ENCODE assay signal across 26 cellular contexts in genomic region chr12:108615918-108616317, GRCh38. TPM values are rescaled to one million over a fixed set of nuclear protein-coding genes. Genes with fewer than 3 reads are reported as not detected.
DNase-seq lines count a peak whose midpoint lies in the region; ATAC-seq and FAIRE-seq lines count a peak whose summit lies in the region.
"Had no signal": no experiment of that assay in that cellular context is flagged by ENCODE, and none has a peak within 500 bp of the region (broad histone marks: within the 10 kb centered on the region; RNA-seq: fewer than 3 reads in every experiment).

No MANE protein-coding gene starts in this region.

- H2BK120ac ChIP-seq in neuronal stem cell (ENCODE audit: low read depth, low read length), result no peak overlapping the region

- peaks cover 23% of the 10 kb centered on the region for H3K4me1 ChIP-seq in effector memory CD4-positive, alpha-beta T cell (ENCODE audit: control insufficient read depth, insufficient read depth, low read length, poor library complexity, severe bottlenecking)
- H3K4me1 ChIP-seq in neuronal stem cell (ENCODE audit: control insufficient read depth in 2 of 2, insufficient read depth in 1 of 2, low read depth in 1 of 2, low read length in 2 of 2), result peaks cover 5 to 8% of the 10 kb centered on the region in 2 donors
- H3K4me1 ChIP-seq: gastrocnemius medialis had no signal

- no peak overlapping the region for H4K8ac ChIP-seq in neuronal stem cell (ENCODE audit: low read depth, low read length)

- H3K4me3 Mint-ChIP-seq in activated T-cell treated with anti-CD3 and anti-CD28 coated beads, Interleukin-2, amount 50 U/mL, for 24 hours, result no peak overlapping the region
- H3K4me3 Mint-ChIP-seq in T-helper 17 cell, result no peak overlapping the region
- H3K4me3 Mint-ChIP-seq: H9, mesothelial cell of epicardium had no signal

- no peak overlapping the region for H3K4me2 ChIP-seq in neuronal stem cell (ENCODE audit: insufficient read depth, low read length, poor library complexity, severe bottlenecking)
- H3K4me2 ChIP-seq: A549, PC-9 had no signal

- ATAC-seq in T-helper 17 cell, result no peak
- ATAC-seq: A549; activated naive CD4-positive, alpha-beta T cell treated with anti-CD3 and anti-CD28 coated beads, Interleukin-2, amount 50 U/mL, for 72 hours; gastrocnemius medialis had no signal

- no peak overlapping the region for H3K4me3 ChIP-seq in effector memory CD4-positive, alpha-beta T cell (ENCODE audit: insufficient read depth, low read depth, low read length, poor library complexity, severe bottlenecking)
- no peak overlapping the region for H3K4me3 ChIP-seq in neuronal stem cell (ENCODE audit: low read length in 2 of 2)
- H3K4me3 ChIP-seq: A549, gastrocnemius medialis, PC-9, SJCRH30, tibial artery had no signal

- FAIRE-seq in HTR-8/SVneo (lab: Jason Lieb, UNC), result no peak
- FAIRE-seq: A549 had no signal

- no peak overlapping the region for H2BK15ac ChIP-seq in neuronal stem cell (ENCODE audit: low read length)

- H3K9me3 Mint-ChIP-seq in activated T-cell treated with anti-CD3 and anti-CD28 coated beads, Interleukin-2, amount 50 U/mL, for 24 hours, result peaks cover 12% of the 10 kb centered on the region

- no CpG with 5 or more reads among the region's 1 CpG for WGBS in neuronal stem cell (ENCODE audit: extremely low coverage in 2 of 2, insufficient read length in 2 of 2, insufficient replicate concordance in 1 of 2), 2 donors

- peak overlapping the region; percentile 82 for H3K27ac ChIP-seq in effector memory CD4-positive, alpha-beta T cell (ENCODE audit: insufficient read depth, low read length, poor library complexity, severe bottlenecking)
- H3K27ac ChIP-seq in temporal lobe (ENCODE audit: low read depth, low read length) (peak overlapping the region; percentile 62), substantia nigra (ENCODE audit: low read depth, low read length, poor library complexity, severe bottlenecking) (no peak overlapping the region), neuronal stem cell (replicated peaks; ENCODE audit: low read length) (no peak overlapping the region)
- H3K27ac ChIP-seq: A549, brain microvascular endothelial cell, gastrocnemius medialis, PC-9, SJCRH30, tibial artery had no signal

- H3K36me3 Mint-ChIP-seq in activated T-cell treated with anti-CD3 and anti-CD28 coated beads, Interleukin-2, amount 50 U/mL, for 24 hours (ENCODE audit: low read depth), result peaks cover 15% of the 10 kb centered on the region
- H3K36me3 Mint-ChIP-seq in T-helper 17 cell (ENCODE audit: low read depth), result peaks cover 7% of the 10 kb centered on the region
- H3K36me3 Mint-ChIP-seq: mesothelial cell of epicardium had no signal

- H3K18ac ChIP-seq in neuronal stem cell (ENCODE audit: low read length), result no peak overlapping the region

- H3K9me3 ChIP-seq in T-helper 17 cell (ENCODE audit: control insufficient read depth, low read length, poor library complexity, severe bottlenecking), result peaks cover 3% of the 10 kb centered on the region
- no peaks in the 10 kb centered on the region for H3K9me3 ChIP-seq in effector memory CD4-positive, alpha-beta T cell (ENCODE audit: control insufficient read depth, low read length)
- peaks cover 0 to 4% of the 10 kb centered on the region in 2 donors for H3K9me3 ChIP-seq in neuronal stem cell (replicated peaks in 1 of 2; ENCODE audit: control insufficient read depth in 2 of 2, insufficient read depth in 1 of 2, low read depth in 1 of 2, low read length in 2 of 2)
- H3K9me3 ChIP-seq: A549, gastrocnemius medialis, tibial artery had no signal

- peaks cover 54% of the 10 kb centered on the region for H3K4me1 Mint-ChIP-seq in activated T-cell treated with anti-CD3 and anti-CD28 coated beads, Interleukin-2, amount 50 U/mL, for 24 hours (ENCODE audit: low read depth)
- peaks cover 45% of the 10 kb centered on the region for H3K4me1 Mint-ChIP-seq in T-helper 17 cell

- no peak overlapping the region for H3K14ac ChIP-seq in neuronal stem cell (ENCODE audit: low read length)

- peaks cover 10% of the 10 kb centered on the region for H3K36me3 ChIP-seq in effector memory CD4-positive, alpha-beta T cell (ENCODE audit: control insufficient read depth, insufficient read depth, low read length)
- no peaks in the 10 kb centered on the region for H3K36me3 ChIP-seq in neuronal stem cell (replicated peaks in 1 of 2; ENCODE audit: control insufficient read depth in 2 of 2, insufficient read depth in 2 of 2, low read length in 2 of 2)
- H3K36me3 ChIP-seq: brain microvascular endothelial cell, gastrocnemius medialis, SJCRH30, tibial artery had no signal

- no peak overlapping the region for H3K9ac ChIP-seq in neuronal stem cell (ENCODE audit: low read depth, low read length, poor library complexity)

- H2AK5ac ChIP-seq in neuronal stem cell (ENCODE audit: low read depth, low read length), result no peak overlapping the region

- no peak overlapping the region for H2AFZ ChIP-seq in neuronal stem cell (ENCODE audit: low read length)
- H2AFZ ChIP-seq: PC-9 had no signal

- no peak overlapping the region for H3K23ac ChIP-seq in neuronal stem cell (ENCODE audit: low read depth, low read length, poor library complexity)

- H3K4ac ChIP-seq in neuronal stem cell (ENCODE audit: low read length), result no peak overlapping the region

- H3K79me1 ChIP-seq in neuronal stem cell (ENCODE audit: low read depth, low read length), result no peaks in the 10 kb centered on the region

- no peaks in the 10 kb centered on the region for H3K27me3 Mint-ChIP-seq in activated T-cell treated with anti-CD3 and anti-CD28 coated beads, Interleukin-2, amount 50 U/mL, for 24 hours
- H3K27me3 Mint-ChIP-seq in T-helper 17 cell, result no peaks in the 10 kb centered on the region

- H3K27me3 ChIP-seq in effector memory CD4-positive, alpha-beta T cell (replicated peaks; ENCODE audit: control insufficient read depth, insufficient read depth, low read length, poor library complexity, severe bottlenecking), result no peaks in the 10 kb centered on the region
- peaks cover 0 to 7% (median 0%) of the 10 kb centered on the region in 3 experiments for H3K27me3 ChIP-seq in neuronal stem cell (ENCODE audit: control insufficient read depth in 3 of 3, insufficient read depth in 3 of 3, low read depth in 1 of 3, low read length in 3 of 3)
- H3K27me3 ChIP-seq: brain microvascular endothelial cell, gastrocnemius medialis, SJCRH30, tibial artery had no signal

- no peak overlapping the region for H2BK5ac ChIP-seq in neuronal stem cell (ENCODE audit: low read length)

- DNase-seq in activated T-cell treated with anti-CD3 and anti-CD28 coated beads, Interleukin-2, amount 50 U/mL, for 24 hours, result no peak
- no peak for DNase-seq in activated T-cell treated with anti-CD3 and anti-CD28 coated beads, Interleukin-2, amount 50 U/mL, for 1 hour
- no peak for DNase-seq in T-helper 17 cell
- no peak for DNase-seq in effector memory CD4-positive, alpha-beta T cell
- no peak for DNase-seq in HTR-8/SVneo (ENCODE audit: insufficient read length, low spot score)
- no peak for DNase-seq in substantia nigra (lab: John Stamatoyannopoulos, UW)
- DNase-seq in neuronal stem cell (ENCODE audit: low spot score), result no peak
- DNase-seq: activated CD4-positive, CD25-positive, alpha-beta regulatory T cell treated with anti-CD3 and anti-CD28 coated beads, Interleukin-2, amount 50 U/mL, for 72 hours; activated CD8-positive, alpha-beta memory T cell treated with anti-CD3 and anti-CD28 coated beads, Interleukin-2, amount 50 U/mL, for 48 hours; brain microvascular endothelial cell; DMS79 treated with DMSO at 0.1 percent for 48 hours; gastrocnemius medialis; H9; KG1; NCI-H1092 treated with DMSO at 0.1 percent for 48 hours; PC-9; SJCRH30; stimulated activated CD4-positive, alpha-beta T cell treated with anti-CD3 and anti-CD28 coated beads, Interleukin-12 subunit alpha, Interleukin-12 subunit beta, amount 100 ng/mL, for 4 hours; T1000; tibial artery had no signal

- no peak overlapping the region for H2BK12ac ChIP-seq in neuronal stem cell (ENCODE audit: low read length)

- H3K27ac Mint-ChIP-seq in activated T-cell treated with anti-CD3 and anti-CD28 coated beads, Interleukin-2, amount 50 U/mL, for 24 hours, result peak overlapping the region; percentile 97
- H3K27ac Mint-ChIP-seq in T-helper 17 cell, result peak overlapping the region; percentile 96
- H3K27ac Mint-ChIP-seq: mesothelial cell of epicardium had no signal

- no peak overlapping the region for H4K91ac ChIP-seq in neuronal stem cell (ENCODE audit: low read depth, low read length, poor library complexity)

RNA-seq across cellular contexts. Expression of gene SELPLG, which starts 17.8 kb away (rescaled TPM):
- total RNA-seq in T-helper 17 cell (100 to 1,000 TPM in 1 of 2 donors, 10 to 100 TPM in 1; 91.3 to 131 TPM), temporal lobe (1.2 TPM)
- 0.11 TPM for polyA plus RNA-seq in neuronal stem cell (2013, experiment 1 of 2)
- polyA plus RNA-seq in neuronal stem cell (2013, experiment 2 of 2), result 0.15 TPM
- total RNA-seq: mesothelial cell of epicardium had no signal

RNA-seq across cellular contexts. Expression of gene TMEM119, which starts 18.0 kb away (rescaled TPM):
- total RNA-seq in T-helper 17 cell (1 to 10 TPM; 3.9 to 5.0 TPM), temporal lobe (0.74 TPM)
- 0.68 TPM for polyA plus RNA-seq in neuronal stem cell (2013, experiment 1 of 2)
- polyA plus RNA-seq in neuronal stem cell (2013, experiment 2 of 2), result 0.73 TPM
- total RNA-seq: dermis microvascular lymphatic vessel endothelial cell, H9, PC-9, renal cortical epithelial cell had no signal
- polyA plus RNA-seq: A549 had no signal

RNA-seq across cellular contexts. Expression of gene ISCU, which starts 53.5 kb away (rescaled TPM):
- 100 to 1,000 TPM; 139 to 177 TPM for total RNA-seq in T-helper 17 cell
- 34.9 TPM for total RNA-seq in temporal lobe
- polyA plus RNA-seq in neuronal stem cell (2013, experiment 1 of 2), result 94.0 TPM
- polyA plus RNA-seq in neuronal stem cell (2013, experiment 2 of 2), result 89.8 TPM

RNA-seq across cellular contexts. Expression of gene SART3, which starts 54.9 kb away (rescaled TPM):
- total RNA-seq in T-helper 17 cell, result 100 to 1,000 TPM in 1 of 2 donors, 10 to 100 TPM in 1; 85.3 to 107 TPM
- total RNA-seq in temporal lobe, result 56.8 TPM
- polyA plus RNA-seq in neuronal stem cell (2013, experiment 1 of 2), result 39.6 TPM
- 37.7 TPM for polyA plus RNA-seq in neuronal stem cell (2013, experiment 2 of 2)

Comparison
In these comparisons a context has a peak if more than half of its experiments do, and no peak if none do; other contexts are left out.
1. H3K27ac ChIP-seq: peak in effector memory CD4-positive, alpha-beta T cell (single experiment) and temporal lobe (single experiment); none in substantia nigra (single experiment) and neuronal stem cell (single experiment).
2. RNA of gene SELPLG, which starts 17.8 kb away (total RNA-seq): 91.3 to 131 TPM in T-helper 17 cell; 1.2 TPM in temporal lobe (single experiment); every median in the first group is over 10 times any median in the second.